9 cellular contexts compared by ENCODE assay signal in genomic region chr20:23446505-23446904, GRCh38.
DNase-seq lines count a peak whose midpoint lies in the region; ATAC-seq, FAIRE-seq and TF ChIP-seq lines count a peak whose summit lies in the region.
"Had no signal": no experiment of that assay in that cellular context is flagged by ENCODE, and none has a peak within 500 bp of the region (broad histone marks: within the 10 kb centered on the region; RNA-seq: fewer than 3 reads in every experiment).

No MANE protein-coding gene starts in this region.

- DNase-seq in EH (ENCODE audit: low read depth): peak; percentile 37
- peak; percentile 26 for DNase-seq in NCI-H2196 treated with DMSO at 0.1 percent for 48 hours (lab: John Stamatoyannopoulos, UW; ENCODE audit: unreplicated experiment)
- DNase-seq in amniotic epithelial cell (ENCODE audit: low read depth): peak; percentile 64
- peak; percentile 77 for DNase-seq in iPS-NIHi11 (ENCODE audit: low spot score)
- DNase-seq in stimulated activated naive B cell treated with anti-CD40 and anti-IgM and Interleukin-4, amounts not matched to agents 10 μg/mL and 1 μg/mL and 100 μg/mL, for 72 hours: no peak
- DNase-seq in H54 (ENCODE audit: insufficient read length, low spot score): no peak

- ATAC-seq in GM21576 (IDR thresholded peaks at IDR 0.05; ENCODE audit: unreplicated experiment): peak; percentile 59
- peak; percentile 37 to 47 for ATAC-seq in stimulated activated naive B cell treated with anti-CD40 and anti-IgM and Interleukin-4, amounts not matched to agents 10 μg/mL and 1 μg/mL and 100 μg/mL, for 72 hours (replicated peaks)
- no peak for ATAC-seq in HG02938 (IDR thresholded peaks at IDR 0.05; ENCODE audit: unreplicated experiment)

- peaks cover 0 to 5% of the 10 kb centered on the region in 2 donors for H3K27me3 Mint-ChIP-seq in stimulated activated naive B cell treated with anti-CD40 and anti-IgM and Interleukin-4, amounts not matched to agents 10 μg/mL and 1 μg/mL and 100 μg/mL, for 72 hours

- no peak for FAIRE-seq in H54 (lab: Jason Lieb, UNC)

- no peak for TF ChIP-seq POLR2A in H54 (IDR thresholded peaks at IDR 0.05; ENCODE audit: low read depth, low read length)

- H3K4me3 Mint-ChIP-seq in stimulated activated naive B cell treated with anti-CD40 and anti-IgM and Interleukin-4, amounts not matched to agents 10 μg/mL and 1 μg/mL and 100 μg/mL, for 72 hours: no peak overlapping the region
- H3K4me3 Mint-ChIP-seq: T-helper 1 cell treated with Interleukin-12 subunit alpha and Interleukin-12 subunit beta and Interleukin-4 antibody, amounts not matched to agents 30 μg/mL and 1 μg/mL, for 36 hours had no signal

- H3K36me3 Mint-ChIP-seq in stimulated activated naive B cell treated with anti-CD40 and anti-IgM and Interleukin-4, amounts not matched to agents 10 μg/mL and 1 μg/mL and 100 μg/mL, for 72 hours: no peaks in the 10 kb centered on the region

- peak overlapping the region; percentile 68 for H3K27ac Mint-ChIP-seq in stimulated activated naive B cell treated with anti-CD40 and anti-IgM and Interleukin-4, amounts not matched to agents 10 μg/mL and 1 μg/mL and 100 μg/mL, for 72 hours
- H3K27ac Mint-ChIP-seq: T-helper 1 cell treated with Interleukin-12 subunit alpha and Interleukin-12 subunit beta and Interleukin-4 antibody, amounts not matched to agents 30 μg/mL and 1 μg/mL, for 36 hours had no signal

- H3K4me1 Mint-ChIP-seq in stimulated activated naive B cell treated with anti-CD40 and anti-IgM and Interleukin-4, amounts not matched to agents 10 μg/mL and 1 μg/mL and 100 μg/mL, for 72 hours: no peaks in the 10 kb centered on the region

- H3K9me3 Mint-ChIP-seq in stimulated activated naive B cell treated with anti-CD40 and anti-IgM and Interleukin-4, amounts not matched to agents 10 μg/mL and 1 μg/mL and 100 μg/mL, for 72 hours: no peaks in the 10 kb centered on the region
- H3K9me3 Mint-ChIP-seq: T-helper 1 cell treated with Interleukin-12 subunit alpha and Interleukin-12 subunit beta and Interleukin-4 antibody, amounts not matched to agents 30 μg/mL and 1 μg/mL, for 36 hours had no signal

Comparison
In these comparisons a context has a peak if more than half of its experiments do, and no peak if none do; other contexts are left out.
1. DNase-seq: peak in EH (single experiment), NCI-H2196 treated with DMSO at 0.1 percent for 48 hours (single experiment), amniotic epithelial cell (single experiment) and iPS-NIHi11 (single experiment); none in stimulated activated naive B cell treated with anti-CD40 and anti-IgM and Interleukin-4, amounts not matched to agents 10 μg/mL and 1 μg/mL and 100 μg/mL, for 72 hours (single experiment) and H54 (single experiment).